Comparison of ENCODE assay signal across 9 cellular contexts in genomic region chr20:46118481-46119020, GRCh38. TPM values are rescaled to one million over a fixed set of nuclear protein-coding genes. Genes with fewer than 3 reads are reported as not detected.
DNase-seq lines count a peak whose midpoint lies in the region; ATAC-seq and TF ChIP-seq lines count a peak whose summit lies in the region.
"Had no signal": no experiment of that assay in that cellular context is flagged by ENCODE, and none has a peak within 500 bp of the region (broad histone marks: within the 10 kb centered on the region; RNA-seq: fewer than 3 reads in every experiment).

No MANE protein-coding gene starts in this region.

- H3K27ac Mint-ChIP-seq in endodermal cell: peak overlapping the region; percentile 90

- H3K36me3 Mint-ChIP-seq in endodermal cell (ENCODE audit: low read depth): no peaks in the 10 kb centered on the region

- peak overlapping the region; percentile 50; the same call in 1 of the 2 replicates for H3K9ac ChIP-seq in ES-I3 (ENCODE audit: low read depth, low read length)
- H3K9ac ChIP-seq in endodermal cell (ENCODE audit: extremely low read depth, low read length, poor library complexity, severe bottlenecking): no peak overlapping the region
- H3K9ac ChIP-seq: KMS-11 had no signal

- H3K27ac ChIP-seq in Peyer's patch: peak overlapping the region; percentile 69 to 95 (median 82)
- H3K27ac ChIP-seq in endodermal cell (ENCODE audit: low read depth, low read length): no peak overlapping the region
- peak overlapping the region; percentile 40 for H3K27ac ChIP-seq in muscle layer of duodenum (ENCODE audit: low read length)
- H3K27ac ChIP-seq: KMS-11 had no signal

- peak overlapping the region; percentile 76 for H3K4me3 Mint-ChIP-seq in endodermal cell

- H3K27me3 ChIP-seq in Peyer's patch (no peaks in the 10 kb centered on the region), endodermal cell (ENCODE audit: control insufficient read depth, insufficient read depth, low read length, poor library complexity, severe bottlenecking) (peaks cover 11% of the 10 kb centered on the region), muscle layer of duodenum (ENCODE audit: low read depth, low read length) (no peaks in the 10 kb centered on the region)

- H3K9me3 ChIP-seq in ES-I3 (ENCODE audit: control insufficient read depth, insufficient read depth, low read length) (no peaks in the 10 kb centered on the region), Peyer's patch (no peaks in the 10 kb centered on the region), endodermal cell (ENCODE audit: control insufficient read depth, low read length) (no peaks in the 10 kb centered on the region), muscle layer of duodenum (ENCODE audit: control insufficient read depth in 1 of 2, low read length in 2 of 2) (no peaks in the 10 kb centered on the region)

- TF ChIP-seq POLR2A in Peyer's patch (IDR thresholded peaks at IDR 0.05): no peak

- peak overlapping the region; percentile 56 to 66 (median 64) for H3K4me3 ChIP-seq in Peyer's patch
- H3K4me3 ChIP-seq in endodermal cell (ENCODE audit: low read length): no peak overlapping the region
- H3K4me3 ChIP-seq in muscle layer of duodenum (ENCODE audit: low read depth in 1 of 2, low read length in 2 of 2): peak overlapping the region; percentile 69 to 76

- H3K36me3 ChIP-seq in ES-I3 (ENCODE audit: insufficient read depth, low read length): no peaks in the 10 kb centered on the region
- H3K36me3 ChIP-seq in Peyer's patch: no peaks in the 10 kb centered on the region
- H3K36me3 ChIP-seq in endodermal cell (ENCODE audit: control insufficient read depth, insufficient read depth, low read length): no peaks in the 10 kb centered on the region
- peaks cover 8 to 13% of the 10 kb centered on the region in 2 donors for H3K36me3 ChIP-seq in muscle layer of duodenum (ENCODE audit: control insufficient read depth in 1 of 2, insufficient read depth in 2 of 2, low read length in 2 of 2)

- peaks cover 44% of the 10 kb centered on the region for H3K27me3 Mint-ChIP-seq in endodermal cell (ENCODE audit: insufficient read depth)

- ATAC-seq in GM21723 (IDR thresholded peaks at IDR 0.05; ENCODE audit: unreplicated experiment): peak; percentile 54
- ATAC-seq in HG03520 (IDR thresholded peaks at IDR 0.05; ENCODE audit: unreplicated experiment): no peak

- WGBS in endodermal cell (ENCODE audit: insufficient coverage in 1 of 2, insufficient read length in 1 of 2), 2 experiments: 63 to 77% methylated on average over 6 to 15 of the region's 15 CpGs

- H3K9me3 Mint-ChIP-seq in endodermal cell: no peaks in the 10 kb centered on the region

- H3K4me1 Mint-ChIP-seq in endodermal cell: peaks cover 3% of the 10 kb centered on the region

- TF ChIP-seq CTCF in Peyer's patch (IDR thresholded peaks at IDR 0.05) (no peak), endodermal cell (conservative IDR thresholded peaks at IDR 0.05) (peak; percentile 55)

- peak in 2 of 3 donors; percentile 66 to 75 for DNase-seq in Peyer's patch
- DNase-seq in endodermal cell: peak; percentile 83
- DNase-seq in GM03348 (ENCODE audit: low spot score): no peak
- no peak for DNase-seq in SHP77 (lab: John Stamatoyannopoulos, UW)

- H3K4me1 ChIP-seq in ES-I3 (ENCODE audit: insufficient read depth, low read length) (no peaks in the 10 kb centered on the region), Peyer's patch (peaks cover 0 to 25% (median 2%) of the 10 kb centered on the region in 4 donors), endodermal cell (ENCODE audit: control insufficient read depth, insufficient read depth, low read length) (no peaks in the 10 kb centered on the region), muscle layer of duodenum (ENCODE audit: control insufficient read depth in 1 of 2, insufficient read depth in 2 of 2, low read length in 2 of 2) (peaks cover 0 to 24% of the 10 kb centered on the region in 2 donors)

RNA-seq across cellular contexts. Expression of gene CD40, which starts 0.4 kb away (rescaled TPM):
- total RNA-seq in Peyer's patch: 10 to 100 TPM in 2 of 4 donors, 1 to 10 TPM in 2; 1.6 to 17.6 (median 9.3) TPM
- total RNA-seq in endodermal cell: 10 to 100 TPM in 1 of 2 donors, 1 to 10 TPM in 1; 9.0 to 16.4 TPM
- polyA plus RNA-seq in endodermal cell (2013, experiment 1 of 2): 5.4 TPM
- 5.1 TPM for polyA plus RNA-seq in endodermal cell (2013, experiment 2 of 2)

RNA-seq across cellular contexts. Expression of gene NCOA5, which starts 28.8 kb away (rescaled TPM):
- total RNA-seq in Peyer's patch (10 to 100 TPM; 20.5 to 65.2 (median 24.9) TPM), endodermal cell (10 to 100 TPM; 19.3 to 28.7 TPM)
- 26.8 TPM for polyA plus RNA-seq in endodermal cell (2013, experiment 1 of 2)
- polyA plus RNA-seq in endodermal cell (2013, experiment 2 of 2): 25.4 TPM

Comparison
In these comparisons a context has a peak if more than half of its experiments do, and no peak if none do; other contexts are left out.
1. DNase-seq: peak in Peyer's patch (2 of 3) and endodermal cell (single experiment); none in GM03348 (single experiment) and SHP77 (0 of 2).